In the genomic region with DNA sequence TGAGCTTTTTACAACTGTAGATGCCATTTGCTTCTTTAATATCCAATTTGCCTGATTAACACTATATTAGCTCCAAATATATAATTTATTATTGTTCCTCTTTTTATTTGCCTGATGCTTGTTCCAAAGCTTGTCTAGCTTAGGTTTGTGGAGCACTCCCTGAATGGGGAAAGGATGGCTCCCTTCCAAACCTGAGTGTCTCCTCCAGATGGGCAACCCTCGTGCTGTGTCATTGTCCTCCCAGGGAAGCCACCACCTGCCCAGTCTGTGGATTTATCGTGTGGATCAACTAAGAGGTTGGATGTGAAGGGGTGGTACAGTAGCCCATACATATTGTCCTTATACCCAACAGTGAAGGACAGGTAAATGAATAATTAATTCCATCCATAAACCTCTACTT, we compare ENCODE assay signal across 22 cellular contexts.
A peak's percentile ranks its signal among the peaks of the same experiment; 100 is the strongest.
DNase-seq lines count a peak whose midpoint lies in the region; FAIRE-seq and TF ChIP-seq lines count a peak whose summit lies in the region.
"Had no signal": no experiment of that assay in that cellular context is flagged by ENCODE, and none has a peak within 500 bp of the region (broad histone marks: within the 10 kb centered on the region; RNA-seq: fewer than 3 reads in every experiment).

No MANE protein-coding gene starts in this region.

- H3K9me3 ChIP-seq in endodermal cell (ENCODE audit: control insufficient read depth, low read length): no peaks in the 10 kb centered on the region
- H3K9me3 ChIP-seq in tibial artery: peaks cover 0 to 3% (median 0%) of the 10 kb centered on the region in 3 donors
- H3K9me3 ChIP-seq: MG63, SJCRH30 had no signal

- H3K27me3 ChIP-seq in endodermal cell (ENCODE audit: control insufficient read depth, insufficient read depth, low read length, poor library complexity, severe bottlenecking) (peaks cover 7% of the 10 kb centered on the region), tibial artery (no peaks in the 10 kb centered on the region)
- H3K27me3 ChIP-seq: MG63, SJCRH30 had no signal

- H3K9ac ChIP-seq in endodermal cell (ENCODE audit: extremely low read depth, low read length, poor library complexity, severe bottlenecking): no peak overlapping the region

- no peak overlapping the region for H3K27ac ChIP-seq in endodermal cell (ENCODE audit: low read depth, low read length)
- H3K27ac ChIP-seq in tibial artery: no peak overlapping the region
- H3K27ac ChIP-seq: PC-9, SJCRH30 had no signal

- 84% methylated on average over 2 of the region's 2 CpGs; no CpG with 5 or more reads in 1 of the 2 experiments for WGBS in endodermal cell (ENCODE audit: insufficient coverage in 1 of 2, insufficient read length in 1 of 2), 2 experiments

- no peak for FAIRE-seq in urothelium cell line (lab: Jason Lieb, UNC)
- FAIRE-seq: GM12892 had no signal

- DNase-seq in DMS153 (lab: John Stamatoyannopoulos, UW) (peak; percentile 56), DMS153 treated with DMSO at 0.1 percent for 48 hours (lab: John Stamatoyannopoulos, UW; ENCODE audit: unreplicated experiment) (no peak), NCI-H2029 (lab: John Stamatoyannopoulos, UW) (peak; percentile 27), NCI-H69 (lab: John Stamatoyannopoulos, UW) (peak; percentile 65), endodermal cell (peak; percentile 0), urothelium cell line (ENCODE audit: low spot score) (no peak), tibial artery (no peak), GDM1 (lab: John Stamatoyannopoulos, UW) (no peak)
- DNase-seq: 8988T, DMS79, EL, GOT3, HCEC 1CT, KBM-7, MG63, NCI-H1417, NCI-H187, NCI-H2107, NCI-H774, PC-9, SJCRH30 had no signal

- no peak overlapping the region for H3K4me3 Mint-ChIP-seq in endodermal cell

- H3K9me3 Mint-ChIP-seq in endodermal cell: no peaks in the 10 kb centered on the region

- peaks cover 14% of the 10 kb centered on the region for H3K27me3 Mint-ChIP-seq in endodermal cell (ENCODE audit: insufficient read depth)

- no peaks in the 10 kb centered on the region for H3K36me3 Mint-ChIP-seq in endodermal cell (ENCODE audit: low read depth)

- H3K4me1 Mint-ChIP-seq in endodermal cell: no peaks in the 10 kb centered on the region

- no peak overlapping the region for H3K4me3 ChIP-seq in endodermal cell (ENCODE audit: low read length)
- H3K4me3 ChIP-seq in tibial artery: no peak overlapping the region
- H3K4me3 ChIP-seq: MG63, PC-9, SJCRH30 had no signal

- no peak overlapping the region for H3K27ac Mint-ChIP-seq in endodermal cell

- H3K36me3 ChIP-seq in endodermal cell (ENCODE audit: control insufficient read depth, insufficient read depth, low read length) (no peaks in the 10 kb centered on the region), tibial artery (no peaks in the 10 kb centered on the region)
- H3K36me3 ChIP-seq: MG63, SJCRH30 had no signal

- intact Hi-C loops in tibial artery (cut with DNase I; ENCODE audit: low total_unique reads): no loop called here

- H3K4me1 ChIP-seq in endodermal cell (ENCODE audit: control insufficient read depth, insufficient read depth, low read length): no peaks in the 10 kb centered on the region
- H3K4me1 ChIP-seq in tibial artery: no peaks in the 10 kb centered on the region
- H3K4me1 ChIP-seq: SJCRH30 had no signal

- TF ChIP-seq CTCF in endodermal cell (conservative IDR thresholded peaks at IDR 0.05): no peak
- TF ChIP-seq CTCF in tibial artery (IDR thresholded peaks at IDR 0.05): no peak

Comparison
In these comparisons a context has a peak if more than half of its experiments do, and no peak if none do; other contexts are left out.
1. DNase-seq: peak in DMS153 (single experiment), NCI-H2029 (single experiment), NCI-H69 (single experiment) and endodermal cell (single experiment); none in DMS153 treated with DMSO at 0.1 percent for 48 hours (single experiment), urothelium cell line (single experiment), tibial artery (0 of 2) and GDM1 (single experiment).